In the genomic region with DNA sequence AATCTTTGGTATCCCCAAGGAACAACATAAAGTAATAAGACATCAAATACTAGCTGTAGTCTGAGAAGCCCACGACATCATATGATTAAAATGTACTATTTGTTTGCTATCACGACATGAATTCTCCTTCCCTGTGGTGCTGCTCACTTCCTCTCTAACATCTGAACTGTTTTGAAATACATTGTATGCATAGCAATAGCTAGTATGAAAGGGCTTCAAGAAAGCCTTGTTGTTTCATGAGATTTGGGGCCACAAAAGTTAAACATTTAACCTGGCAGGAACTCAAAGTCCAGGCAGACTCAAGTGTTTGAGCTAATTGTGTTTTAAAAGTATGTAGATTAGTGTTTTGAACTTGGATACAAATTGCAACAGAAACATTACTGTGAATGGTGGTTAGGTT, we compare ENCODE assay signal across 11 cellular contexts.
A peak's percentile ranks its signal among the peaks of the same experiment; 100 is the strongest.
DNase-seq lines count a peak whose midpoint lies in the region; ATAC-seq and TF ChIP-seq lines count a peak whose summit lies in the region.
"Had no signal": no experiment of that assay in that cellular context is flagged by ENCODE, and none has a peak within 500 bp of the region (broad histone marks: within the 10 kb centered on the region; RNA-seq: fewer than 3 reads in every experiment).

No MANE protein-coding gene starts in this region.

- ATAC-seq in HG03378 (IDR thresholded peaks at IDR 0.05; ENCODE audit: unreplicated experiment) (peak; percentile 40), omental fat pad (ENCODE audit: low FRiP score) (no peak)
- ATAC-seq: A549 had no signal

- H3K4me3 ChIP-seq in retinal pigment epithelial cell (ENCODE audit: low read length) = no peak overlapping the region
- H3K4me3 ChIP-seq: A549 had no signal

- H3K4me1 Mint-ChIP-seq in T-helper 1 cell treated with Interleukin-12 subunit alpha and Interleukin-12 subunit beta and Interleukin-4 antibody, amounts not matched to agents 30 μg/mL and 1 μg/mL, for 36 hours (ENCODE audit: low read depth) = peaks cover 39% of the 10 kb centered on the region
- no peaks in the 10 kb centered on the region for H3K4me1 Mint-ChIP-seq in type B pancreatic cell (ENCODE audit: unreplicated experiment)

- peak overlapping the region; percentile 85 for H3K27ac Mint-ChIP-seq in T-helper 1 cell treated with Interleukin-12 subunit alpha and Interleukin-12 subunit beta and Interleukin-4 antibody, amounts not matched to agents 30 μg/mL and 1 μg/mL, for 36 hours
- H3K27ac Mint-ChIP-seq in type B pancreatic cell = no peak overlapping the region
- H3K27ac Mint-ChIP-seq: memory B cell had no signal

- H3K9me3 Mint-ChIP-seq in T-helper 1 cell treated with Interleukin-12 subunit alpha and Interleukin-12 subunit beta and Interleukin-4 antibody, amounts not matched to agents 30 μg/mL and 1 μg/mL, for 36 hours = peaks cover 38% of the 10 kb centered on the region
- H3K9me3 Mint-ChIP-seq in type B pancreatic cell = peaks cover 5% of the 10 kb centered on the region

- no peaks in the 10 kb centered on the region for H3K27me3 Mint-ChIP-seq in T-helper 1 cell treated with Interleukin-12 subunit alpha and Interleukin-12 subunit beta and Interleukin-4 antibody, amounts not matched to agents 30 μg/mL and 1 μg/mL, for 36 hours (ENCODE audit: low read depth)
- H3K27me3 Mint-ChIP-seq in type B pancreatic cell = no peaks in the 10 kb centered on the region
- H3K27me3 Mint-ChIP-seq: memory B cell had no signal

- DNase-seq in T-helper 1 cell (no peak), astrocyte of the hippocampus (ENCODE audit: low read depth, low spot score) (peak; percentile 34), retinal pigment epithelial cell (ENCODE audit: low read depth) (peak; percentile 15), type B pancreatic cell (ENCODE audit: extremely low spot score, unreplicated experiment) (no peak), omental fat pad (ENCODE audit: low spot score) (no peak), HT-29 (ENCODE audit: low spot score) (no peak)
- DNase-seq: dermis blood vessel endothelial cell had no signal

- peaks cover 27% of the 10 kb centered on the region for H3K36me3 Mint-ChIP-seq in T-helper 1 cell treated with Interleukin-12 subunit alpha and Interleukin-12 subunit beta and Interleukin-4 antibody, amounts not matched to agents 30 μg/mL and 1 μg/mL, for 36 hours (ENCODE audit: low read depth)
- no peaks in the 10 kb centered on the region for H3K36me3 Mint-ChIP-seq in type B pancreatic cell
- H3K36me3 Mint-ChIP-seq: memory B cell had no signal

- peak overlapping the region; percentile 3 for H3K4me3 Mint-ChIP-seq in T-helper 1 cell treated with Interleukin-12 subunit alpha and Interleukin-12 subunit beta and Interleukin-4 antibody, amounts not matched to agents 30 μg/mL and 1 μg/mL, for 36 hours
- no peak overlapping the region for H3K4me3 Mint-ChIP-seq in type B pancreatic cell
- H3K4me3 Mint-ChIP-seq: memory B cell had no signal

- TF ChIP-seq CTCF in retinal pigment epithelial cell (conservative IDR thresholded peaks at IDR 0.05; ENCODE audit: low read depth, low read length) (no peak), type B pancreatic cell (conservative IDR thresholded peaks at IDR 0.05) (no peak), omental fat pad (IDR thresholded peaks at IDR 0.05) (no peak)

Comparison
In these comparisons a context has a peak if more than half of its experiments do, and no peak if none do; other contexts are left out.
1. DNase-seq: peak in astrocyte of the hippocampus (single experiment) and retinal pigment epithelial cell (single experiment); none in T-helper 1 cell (0 of 5), type B pancreatic cell (single experiment), omental fat pad (single experiment) and HT-29 (single experiment).